ENCODE assay signal across 8 cellular contexts in the genomic region with DNA sequence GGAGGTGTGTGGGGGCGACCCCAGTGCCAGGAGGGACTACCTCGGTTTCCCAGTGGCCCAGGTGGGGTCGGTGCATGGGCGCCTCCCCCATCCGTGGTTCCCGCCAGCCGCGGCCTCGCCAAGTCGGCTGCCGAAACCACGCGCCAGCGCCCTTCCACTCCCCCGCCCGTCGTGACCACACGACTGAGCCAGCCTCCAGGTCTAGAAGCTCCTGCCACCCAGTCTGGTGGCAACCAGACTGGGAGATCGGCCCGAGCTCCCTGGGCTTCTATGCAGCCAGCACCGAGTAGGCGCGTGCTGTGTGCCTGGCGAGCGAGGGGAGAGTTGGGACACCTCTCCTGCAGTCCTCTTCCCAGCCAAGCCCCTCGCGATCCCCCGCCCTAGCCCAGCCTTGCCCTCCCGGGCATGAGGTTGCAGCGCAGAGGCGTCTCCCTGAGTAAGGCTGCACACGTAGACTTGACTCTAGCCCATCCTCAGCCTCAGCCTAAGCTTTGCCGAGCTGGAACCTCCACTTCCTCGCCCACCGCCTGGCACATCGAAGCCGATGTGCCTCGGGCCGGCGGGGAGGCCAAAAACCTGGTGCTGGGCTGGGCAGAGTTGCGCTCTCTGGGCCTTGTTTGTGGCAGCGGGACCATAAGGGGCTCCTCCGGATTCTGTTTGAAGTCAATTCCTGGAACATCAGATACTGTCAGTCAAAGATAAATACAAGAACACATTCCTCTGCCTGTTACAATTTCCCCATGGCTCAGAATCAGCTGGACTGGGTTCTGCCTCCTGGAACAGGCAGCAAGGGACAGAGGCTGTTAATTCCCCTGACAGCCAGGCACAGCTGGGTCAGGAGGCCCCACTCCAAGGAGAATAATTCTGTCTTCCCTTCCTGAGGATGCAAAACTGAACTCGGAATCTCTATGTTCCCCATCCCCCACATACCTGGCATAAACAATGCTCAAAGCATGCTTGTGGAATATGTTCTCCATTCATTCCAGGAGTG. TPM values are rescaled to one million over a fixed set of nuclear protein-coding genes. Genes with fewer than 3 reads are reported as not detected.
A peak's percentile ranks its signal among the peaks of the same experiment; 100 is the strongest.
DNase-seq lines count a peak whose midpoint lies in the region; ATAC-seq and TF ChIP-seq lines count a peak whose summit lies in the region.

No MANE protein-coding gene starts in this region.

- TF ChIP-seq CTCF in OCI-LY7 (conservative IDR thresholded peaks at IDR 0.05; ENCODE audit: low read length) = no peak
- TF ChIP-seq CTCF in ascending aorta (IDR thresholded peaks at IDR 0.05) = no peak
- TF ChIP-seq CTCF in GM13977 (IDR thresholded peaks at IDR 0.05; ENCODE audit: extremely low read depth, insufficient read depth, missing control alignments) = no peak

- CTCF ChIA-PET in OCI-LY7 (lab: Charles Lee; ENCODE audit: unreplicated experiment) = no interaction called here

- H3K36me3 ChIP-seq in OCI-LY7 (ENCODE audit: insufficient read depth, low read length) (no peaks in the 10 kb centered on the region), ascending aorta (no peaks in the 10 kb centered on the region), iPS-20b (ENCODE audit: insufficient read depth, low read depth, low read length) (no peaks in the 10 kb centered on the region)

- DNase-seq in OCI-LY7 (ENCODE audit: low spot score) (no peak), ascending aorta (ENCODE audit: low spot score in 2 of 2) (peak in 1 of 2 donors; percentile 73), GM13977 (ENCODE audit: low spot score) (no peak), HCEC 1CT (no peak), cortex of kidney (lab: John Stamatoyannopoulos, UW) (no peak)
- DNase-seq in stimulated activated CD8-positive, alpha-beta memory T cell treated with anti-CD3 and anti-CD28 coated beads, Interleukin-12 subunit alpha, Interleukin-12 subunit beta, amount 100 ng/mL, for 4 hours (ENCODE audit: low read depth) = peak; percentile 19

- H3K9me2 ChIP-seq in OCI-LY7 (ENCODE audit: insufficient read depth, low read length) = no peaks in the 10 kb centered on the region

- no peaks in the 10 kb centered on the region for H4K20me1 ChIP-seq in OCI-LY7 (ENCODE audit: insufficient read depth, low read length)

- no peak overlapping the region for H3K4me3 ChIP-seq in OCI-LY7 (ENCODE audit: low read depth, low read length, poor library complexity, severe bottlenecking)
- H3K4me3 ChIP-seq in ascending aorta = peak overlapping the region; percentile 59 to 79
- H3K4me3 ChIP-seq in iPS-20b (ENCODE audit: low read length) = peak overlapping the region; percentile 71

- intact Hi-C loops in OCI-LY7 (cut with micrococcal nuclease; ENCODE audit: unreplicated experiment) (no loop called here), ascending aorta (cut with DNase I) (no loop called here)

- no peak overlapping the region for H2AFZ ChIP-seq in OCI-LY7 (ENCODE audit: low read length)

- in situ Hi-C loops in GM13977 (cut with MboI; ENCODE audit: low pct_unique_long_range_greater_than_20kb, low sequenced_read_pairs, unreplicated experiment) = no loop called here

- H3K9ac ChIP-seq in iPS-20b (ENCODE audit: low read depth, low read length) = peak overlapping the region; percentile 25; the same call in 1 of the 2 replicates

- H3K9me3 ChIP-seq in OCI-LY7 (ENCODE audit: low read length) (no peaks in the 10 kb centered on the region), ascending aorta (no peaks in the 10 kb centered on the region), iPS-20b (ENCODE audit: insufficient read depth, low read depth, low read length) (no peaks in the 10 kb centered on the region)

- H3K79me2 ChIP-seq in OCI-LY7 (ENCODE audit: insufficient read depth, low read depth, low read length) = no peaks in the 10 kb centered on the region

- H3K27ac ChIP-seq in OCI-LY7 (ENCODE audit: low read depth, low read length, poor library complexity, severe bottlenecking) = no peak overlapping the region
- H3K27ac ChIP-seq in ascending aorta = no peak overlapping the region
- no peak overlapping the region for H3K27ac ChIP-seq in iPS-20b (ENCODE audit: low read length)

- H3K4me1 ChIP-seq in OCI-LY7 (ENCODE audit: insufficient read depth, low read length, poor library complexity, severe bottlenecking) (no peaks in the 10 kb centered on the region), ascending aorta (peaks cover 5 to 22% of the 10 kb centered on the region in 2 donors), iPS-20b (ENCODE audit: insufficient read depth, low read length) (peaks cover 4% of the 10 kb centered on the region; the same call in 1 of the 2 replicates)

- no TSS peak for BruUV-seq in OCI-LY7 (replicated peaks; lab: Mats Ljungman, UMichigan)

- H3K27me3 ChIP-seq in ascending aorta (no peaks in the 10 kb centered on the region), iPS-20b (ENCODE audit: insufficient read depth, low read length) (peaks cover 67% of the 10 kb centered on the region)

- peak overlapping the region; percentile 46; the same call in 1 of the 2 replicates for H3K4me2 ChIP-seq in OCI-LY7 (ENCODE audit: low read length)

- no peak for ATAC-seq in GM19324 (IDR thresholded peaks at IDR 0.05; ENCODE audit: low FRiP score, unreplicated experiment)

- POLR2A ChIA-PET in OCI-LY7 (lab: Charles Lee) = no interaction called here

RNA-seq across cellular contexts. Expression of a gene that starts 1.5 kb away (rescaled TPM):
- total RNA-seq in OCI-LY7 (2014; rRNA removed; shearing (Covaris generic)) = 25.3 and 37.7 TPM in 2 replicates
- total RNA-seq in OCI-LY7 (2022) (70.7 and 89.8 TPM in 2 replicates), ascending aorta (1.3 TPM)

RNA-seq across cellular contexts. Expression of a gene that starts 33.8 kb away (rescaled TPM):
- total RNA-seq in OCI-LY7 (2014; rRNA removed; shearing (Covaris generic)) = 34.6 and 38.9 TPM in 2 replicates
- total RNA-seq in OCI-LY7 (2022) (35.6 and 40.0 TPM in 2 replicates), ascending aorta (24.2 TPM)

RNA-seq across cellular contexts. Expression of a gene that starts 45.0 kb away (rescaled TPM):
- total RNA-seq in OCI-LY7 (2014; rRNA removed; shearing (Covaris generic)) = 14.7 and 20.1 TPM in 2 replicates
- total RNA-seq in OCI-LY7 (2022) (25.7 and 30.0 TPM in 2 replicates), ascending aorta (21.6 TPM)

Comparison
In these comparisons a context has a peak if more than half of its experiments do, and no peak if none do; other contexts are left out.
1. RNA of a gene that starts 1.5 kb away (total RNA-seq): 25.3 to 89.8 TPM in OCI-LY7; 1.3 TPM in ascending aorta (single experiment); every median in the first group is over 10 times any median in the second.